In the genomic region with DNA sequence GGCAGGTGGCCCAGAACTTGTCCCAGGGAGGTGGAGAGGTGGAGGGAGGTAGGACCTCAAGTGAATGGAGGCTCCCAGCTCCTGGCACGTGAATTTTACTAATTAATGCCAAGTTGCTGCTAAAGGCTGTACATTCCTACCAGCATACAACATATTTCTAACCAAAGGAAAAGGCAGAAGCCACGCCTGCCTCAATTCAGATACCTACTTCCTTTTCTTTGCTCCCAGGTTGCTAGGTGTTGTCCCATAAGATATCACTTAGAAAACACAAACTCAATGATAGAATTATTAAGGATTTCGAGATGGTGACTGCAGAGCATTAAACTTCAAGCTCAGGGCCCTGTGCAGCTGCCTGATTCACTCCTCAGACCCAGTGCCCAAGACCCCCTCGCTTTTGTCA, we compare ENCODE assay signal across 23 cellular contexts. TPM values are rescaled to one million over a fixed set of nuclear protein-coding genes. Genes with fewer than 3 reads are reported as not detected.
DNase-seq lines count a peak whose midpoint lies in the region; ATAC-seq, FAIRE-seq and TF ChIP-seq lines count a peak whose summit lies in the region.
"Had no signal": no experiment of that assay in that cellular context is flagged by ENCODE, and none has a peak within 500 bp of the region (broad histone marks: within the 10 kb centered on the region; RNA-seq: fewer than 3 reads in every experiment).

No MANE protein-coding gene starts in this region.

- H3K4me1 ChIP-seq in small intestine (ENCODE audit: control insufficient read depth in 2 of 2, insufficient read depth in 1 of 2, low read depth in 1 of 2, low read length in 1 of 2) (peaks cover 11 to 19% of the 10 kb centered on the region in 2 donors), foreskin keratinocyte (no peaks in the 10 kb centered on the region), hepatocyte (ENCODE audit: insufficient read depth) (no peaks in the 10 kb centered on the region)
- H3K4me1 ChIP-seq: A549 had no signal

- FAIRE-seq in GM18507 (lab: Jason Lieb, UNC) = peak; percentile 74
- no peak for FAIRE-seq in small intestine (lab: Jason Lieb, UNC)
- FAIRE-seq: A549, endothelial cell of umbilical vein, urothelium cell line had no signal

- no peak overlapping the region for H2AFZ ChIP-seq in hepatocyte

- no peak for DNase-seq in T-helper 1 cell
- DNase-seq in GM18507 (ENCODE audit: extremely low spot score, insufficient read length, low read depth) = no peak
- DNase-seq in activated naive CD8-positive, alpha-beta T cell treated with anti-CD3 and anti-CD28 coated beads for 36 hours = no peak
- peak; percentile 50 for DNase-seq in small intestine
- no peak for DNase-seq in foreskin keratinocyte
- no peak for DNase-seq in hepatocyte (ENCODE audit: low spot score)
- DNase-seq: C1 segment of cervical spinal cord; GF-D8; HFFc6; hypothalamus; islet precursor cell; NCI-H1930; NCI-H446; stimulated activated CD4-positive, alpha-beta T cell treated with anti-CD3 and anti-CD28 coated beads, Interleukin-2, amount 100 ng/mL, for 48 hours; WERI-Rb-1 had no signal

- H3K4me3 ChIP-seq in small intestine (ENCODE audit: low read depth in 1 of 2, low read length in 2 of 2) = no peak overlapping the region
- H3K4me3 ChIP-seq in hepatocyte = no peak overlapping the region
- H3K4me3 ChIP-seq: A549, breast epithelium had no signal

- H3K4me2 ChIP-seq in hepatocyte = no peak overlapping the region

- no peaks in the 10 kb centered on the region for H3K9me3 ChIP-seq in small intestine (ENCODE audit: control insufficient read depth, low read depth)
- H3K9me3 ChIP-seq in hepatocyte (ENCODE audit: low read depth) = no peaks in the 10 kb centered on the region
- H3K9me3 ChIP-seq: A549, breast epithelium had no signal

- ATAC-seq in foreskin keratinocyte (no peak), GM18907 (IDR thresholded peaks at IDR 0.05; ENCODE audit: unreplicated experiment) (no peak)
- ATAC-seq: A549, Right ventricle myocardium inferior had no signal

- no peak for TF ChIP-seq CTCF in foreskin keratinocyte (conservative IDR thresholded peaks at IDR 0.05)
- no peak for TF ChIP-seq CTCF in hepatocyte (IDR thresholded peaks at IDR 0.05; ENCODE audit: poor library complexity)

- no peaks in the 10 kb centered on the region for H3K9me3 Mint-ChIP-seq in T-helper 1 cell treated with Interleukin-12 subunit alpha and Interleukin-12 subunit beta and Interleukin-4 antibody, amounts not matched to agents 30 μg/mL and 1 μg/mL, for 36 hours
- H3K9me3 Mint-ChIP-seq in activated naive CD8-positive, alpha-beta T cell treated with anti-CD3 and anti-CD28 coated beads for 36 hours = no peaks in the 10 kb centered on the region
- H3K9me3 Mint-ChIP-seq: HFFc6 had no signal

- 38 to 62% (median 48%) methylated on average over 4 of the region's 4 CpGs for WGBS in small intestine, 3 donors
- 84% methylated on average over 4 of the region's 4 CpGs for WGBS in hepatocyte (ENCODE audit: low lambda C conversion rate, missing lambda C conversion rate)

- peaks cover 34% of the 10 kb centered on the region for H3K4me1 Mint-ChIP-seq in T-helper 1 cell treated with Interleukin-12 subunit alpha and Interleukin-12 subunit beta and Interleukin-4 antibody, amounts not matched to agents 30 μg/mL and 1 μg/mL, for 36 hours (ENCODE audit: low read depth)
- peaks cover 39% of the 10 kb centered on the region for H3K4me1 Mint-ChIP-seq in activated naive CD8-positive, alpha-beta T cell treated with anti-CD3 and anti-CD28 coated beads for 36 hours

- no peaks in the 10 kb centered on the region for H3K27me3 ChIP-seq in small intestine (ENCODE audit: control insufficient read depth in 2 of 2, insufficient read depth in 2 of 2, low read length in 2 of 2)
- peaks cover 46% of the 10 kb centered on the region for H3K27me3 ChIP-seq in foreskin keratinocyte
- H3K27me3 ChIP-seq in hepatocyte = no peaks in the 10 kb centered on the region
- H3K27me3 ChIP-seq: breast epithelium had no signal

- peaks cover 12% of the 10 kb centered on the region for H3K27me3 Mint-ChIP-seq in T-helper 1 cell treated with Interleukin-12 subunit alpha and Interleukin-12 subunit beta and Interleukin-4 antibody, amounts not matched to agents 30 μg/mL and 1 μg/mL, for 36 hours (ENCODE audit: low read depth)
- no peaks in the 10 kb centered on the region for H3K27me3 Mint-ChIP-seq in activated naive CD8-positive, alpha-beta T cell treated with anti-CD3 and anti-CD28 coated beads for 36 hours

- H3K36me3 ChIP-seq in small intestine (ENCODE audit: control insufficient read depth in 2 of 2, insufficient read depth in 2 of 2, low read length in 2 of 2) (no peaks in the 10 kb centered on the region), hepatocyte (replicated peaks; ENCODE audit: insufficient read depth, low read depth) (no peaks in the 10 kb centered on the region)
- H3K36me3 ChIP-seq: breast epithelium, WERI-Rb-1 had no signal

- H3K79me2 ChIP-seq in hepatocyte = no peaks in the 10 kb centered on the region

- H4K20me1 ChIP-seq in hepatocyte (ENCODE audit: insufficient read depth, poor library complexity, severe bottlenecking) = no peaks in the 10 kb centered on the region

- peak overlapping the region; percentile 43 for H3K27ac Mint-ChIP-seq in T-helper 1 cell treated with Interleukin-12 subunit alpha and Interleukin-12 subunit beta and Interleukin-4 antibody, amounts not matched to agents 30 μg/mL and 1 μg/mL, for 36 hours
- peak overlapping the region; percentile 39 for H3K27ac Mint-ChIP-seq in activated naive CD8-positive, alpha-beta T cell treated with anti-CD3 and anti-CD28 coated beads for 36 hours
- H3K27ac Mint-ChIP-seq: HFFc6, nephron had no signal

- H3K27ac ChIP-seq in small intestine (ENCODE audit: low read depth in 1 of 2, low read length in 1 of 2) (peak overlapping the region in 1 of 2 donors; percentile 12), foreskin keratinocyte (no peak overlapping the region), hepatocyte (no peak overlapping the region)
- H3K27ac ChIP-seq: A549, breast epithelium, WERI-Rb-1 had no signal

- no peak overlapping the region for H3K4me3 Mint-ChIP-seq in T-helper 1 cell treated with Interleukin-12 subunit alpha and Interleukin-12 subunit beta and Interleukin-4 antibody, amounts not matched to agents 30 μg/mL and 1 μg/mL, for 36 hours
- no peak overlapping the region for H3K4me3 Mint-ChIP-seq in activated naive CD8-positive, alpha-beta T cell treated with anti-CD3 and anti-CD28 coated beads for 36 hours
- H3K4me3 Mint-ChIP-seq: HFFc6, nephron had no signal

- no peaks in the 10 kb centered on the region for H3K9me2 ChIP-seq in hepatocyte (replicated peaks; ENCODE audit: insufficient read depth)

- H3K36me3 Mint-ChIP-seq in T-helper 1 cell treated with Interleukin-12 subunit alpha and Interleukin-12 subunit beta and Interleukin-4 antibody, amounts not matched to agents 30 μg/mL and 1 μg/mL, for 36 hours (ENCODE audit: low read depth) = no peaks in the 10 kb centered on the region
- H3K36me3 Mint-ChIP-seq in activated naive CD8-positive, alpha-beta T cell treated with anti-CD3 and anti-CD28 coated beads for 36 hours = no peaks in the 10 kb centered on the region

RNA-seq across cellular contexts. Expression of gene SMPD3, which starts 20.5 kb away (rescaled TPM):
- total RNA-seq in activated naive CD8-positive, alpha-beta T cell treated with anti-CD3 and anti-CD28 coated beads for 36 hours = under 1 TPM; 0.06 to 0.16 TPM
- polyA plus RNA-seq in small intestine (100 to 1,000 TPM in 1 of 3 donors, 10 to 100 TPM in 2; 57.1 to 123 (median 86.7) TPM), foreskin keratinocyte (0.01 and 0.03 TPM in 2 replicates), hepatocyte (5.7 and 9.5 TPM in 2 replicates)
- total RNA-seq in foreskin keratinocyte (0.07 and 0.10 TPM in 2 replicates), hepatocyte (6.3 and 8.4 TPM in 2 replicates)
- total RNA-seq: endothelial cell of umbilical vein had no signal
- polyA plus RNA-seq: endothelial cell of umbilical vein had no signal
